ENCODE assay signal across 17 cellular contexts in genomic region chr1:230905733-230906132, GRCh38. TPM values are rescaled to one million over a fixed set of nuclear protein-coding genes. Genes with fewer than 3 reads are reported as not detected.
DNase-seq lines count a peak whose midpoint lies in the region; ATAC-seq and TF ChIP-seq lines count a peak whose summit lies in the region.
"Had no signal": no experiment of that assay in that cellular context is flagged by ENCODE, and none has a peak within 500 bp of the region (broad histone marks: within the 10 kb centered on the region; RNA-seq: fewer than 3 reads in every experiment).

No MANE protein-coding gene starts in this region.

- DNase-seq in AG10803 (ENCODE audit: low read depth) (peak; percentile 56), RPMI7951 (ENCODE audit: low read depth) (peak; percentile 76), esophagus muscularis mucosa (ENCODE audit: extremely low spot score) (peak; percentile 21), occipital lobe (lab: John Stamatoyannopoulos, UW) (peak; percentile 3), cortex of kidney (lab: John Stamatoyannopoulos, UW) (no peak)
- DNase-seq in activated CD8-positive, alpha-beta memory T cell treated with anti-CD3 and anti-CD28 coated beads, Interleukin-2, amount 50 U/mL, for 48 hours, result no peak
- no peak for DNase-seq in activated CD4-positive, alpha-beta memory T cell treated with anti-CD3 and anti-CD28 coated beads, Interleukin-2, amount 10 ng/mL, durations not matched to agents 7 days and 5 days
- DNase-seq: effector memory CD4-positive, alpha-beta T cell; GDM1; NCI-H1092 treated with DMSO at 0.1 percent for 48 hours; NCI-H345; stimulated activated CD4-positive, alpha-beta T cell treated with anti-CD3 and anti-CD28 coated beads, Interleukin-2, amount 100 ng/mL, for 48 hours; stimulated activated naive CD4-positive, alpha-beta T cell had no signal

- CTCF ChIA-PET in activated CD4-positive, alpha-beta memory T cell treated with anti-CD3 and anti-CD28 coated beads, Interleukin-2, amount 10 ng/mL, durations not matched to agents 7 days and 5 days (lab: Charles Lee), result no interaction called here

- peak overlapping the region in 1 of 4 donors; percentile 51 for H3K27ac ChIP-seq in esophagus muscularis mucosa (replicated peaks in 1 of 4)

- H3K36me3 Mint-ChIP-seq in activated CD4-positive, alpha-beta memory T cell treated with anti-CD3 and anti-CD28 coated beads, Interleukin-2, amount 10 ng/mL, durations not matched to agents 7 days and 5 days (ENCODE audit: low read depth), result peaks cover 48% of the 10 kb centered on the region

- H3K9me3 ChIP-seq in esophagus muscularis mucosa, result no peaks in the 10 kb centered on the region

- H3K9me3 Mint-ChIP-seq in activated CD4-positive, alpha-beta memory T cell treated with anti-CD3 and anti-CD28 coated beads, Interleukin-2, amount 10 ng/mL, durations not matched to agents 7 days and 5 days, result no peaks in the 10 kb centered on the region
- H3K9me3 Mint-ChIP-seq: memory B cell had no signal

- H3K4me1 ChIP-seq in esophagus muscularis mucosa, result peaks cover 4 to 42% (median 16%) of the 10 kb centered on the region in 4 donors

- POLR2A ChIA-PET in activated CD4-positive, alpha-beta memory T cell treated with anti-CD3 and anti-CD28 coated beads, Interleukin-2, amount 10 ng/mL, durations not matched to agents 7 days and 5 days (lab: Charles Lee), result no interaction called here

- intact Hi-C loops in esophagus muscularis mucosa (cut with DNase I), result no loop called here

- peaks cover 5 to 60% (median 35%) of the 10 kb centered on the region in 4 donors for H3K36me3 ChIP-seq in esophagus muscularis mucosa

- H3K4me1 Mint-ChIP-seq in activated CD4-positive, alpha-beta memory T cell treated with anti-CD3 and anti-CD28 coated beads, Interleukin-2, amount 10 ng/mL, durations not matched to agents 7 days and 5 days, result peaks cover 2% of the 10 kb centered on the region
- H3K4me1 Mint-ChIP-seq: memory B cell had no signal

- 64% methylated on average over 5 of the region's 5 CpGs for WGBS in esophagus muscularis mucosa

- H3K27ac Mint-ChIP-seq in activated CD4-positive, alpha-beta memory T cell treated with anti-CD3 and anti-CD28 coated beads, Interleukin-2, amount 10 ng/mL, durations not matched to agents 7 days and 5 days, result no peak overlapping the region
- H3K27ac Mint-ChIP-seq: memory B cell, progenitor cell of endocrine pancreas had no signal

- H3K4me3 Mint-ChIP-seq in activated CD4-positive, alpha-beta memory T cell treated with anti-CD3 and anti-CD28 coated beads, Interleukin-2, amount 10 ng/mL, durations not matched to agents 7 days and 5 days, result no peak overlapping the region
- H3K4me3 Mint-ChIP-seq: memory B cell had no signal

- TF ChIP-seq CTCF in AG10803 (conservative IDR thresholded peaks at IDR 0.05; ENCODE audit: low read length) (no peak), esophagus muscularis mucosa (IDR thresholded peaks at IDR 0.05) (no peak)

- TF ChIP-seq POLR2A in esophagus muscularis mucosa (IDR thresholded peaks at IDR 0.05; ENCODE audit: low read depth), result no peak

- TF ChIP-seq EP300 in esophagus muscularis mucosa (IDR thresholded peaks at IDR 0.05), result no peak

- ATAC-seq in GM21717 (IDR thresholded peaks at IDR 0.05; ENCODE audit: unreplicated experiment), result no peak
- ATAC-seq: Panc1 had no signal

- H3K4me3 ChIP-seq in AG10803 (ENCODE audit: low read length) (no peak overlapping the region), esophagus muscularis mucosa (no peak overlapping the region)

- H3K27me3 Mint-ChIP-seq in activated CD4-positive, alpha-beta memory T cell treated with anti-CD3 and anti-CD28 coated beads, Interleukin-2, amount 10 ng/mL, durations not matched to agents 7 days and 5 days, result no peaks in the 10 kb centered on the region
- H3K27me3 Mint-ChIP-seq: memory B cell, progenitor cell of endocrine pancreas had no signal

- no peaks in the 10 kb centered on the region for H3K27me3 ChIP-seq in esophagus muscularis mucosa

RNA-seq across cellular contexts. Expression of gene C1orf198, which starts 37.4 kb away (rescaled TPM):
- total RNA-seq in RPMI7951 (2014; rRNA removed; shearing (Covaris generic)), result 37.6 and 39.2 TPM in 2 replicates
- total RNA-seq in esophagus muscularis mucosa (100 to 1,000 TPM in 3 of 4 donors, 10 to 100 TPM in 1; 95.6 to 214 (median 140) TPM), occipital lobe (14.5 TPM)
- total RNA-seq in activated CD4-positive, alpha-beta memory T cell treated with anti-CD3 and anti-CD28 coated beads, Interleukin-2, amount 10 ng/mL, durations not matched to agents 7 days and 5 days, result 1 to 10 TPM; 1.7 TPM

Comparison
In these comparisons a context has a peak if more than half of its experiments do, and no peak if none do; other contexts are left out.
1. DNase-seq: peak in AG10803 (single experiment), RPMI7951 (single experiment), esophagus muscularis mucosa (single experiment) and occipital lobe (single experiment); none in cortex of kidney (single experiment), activated CD8-positive, alpha-beta memory T cell treated with anti-CD3 and anti-CD28 coated beads, Interleukin-2, amount 50 U/mL, for 48 hours (single experiment) and activated CD4-positive, alpha-beta memory T cell treated with anti-CD3 and anti-CD28 coated beads, Interleukin-2, amount 10 ng/mL, durations not matched to agents 7 days and 5 days (single experiment).